27 cellular contexts compared by ENCODE assay signal in the genomic region with DNA sequence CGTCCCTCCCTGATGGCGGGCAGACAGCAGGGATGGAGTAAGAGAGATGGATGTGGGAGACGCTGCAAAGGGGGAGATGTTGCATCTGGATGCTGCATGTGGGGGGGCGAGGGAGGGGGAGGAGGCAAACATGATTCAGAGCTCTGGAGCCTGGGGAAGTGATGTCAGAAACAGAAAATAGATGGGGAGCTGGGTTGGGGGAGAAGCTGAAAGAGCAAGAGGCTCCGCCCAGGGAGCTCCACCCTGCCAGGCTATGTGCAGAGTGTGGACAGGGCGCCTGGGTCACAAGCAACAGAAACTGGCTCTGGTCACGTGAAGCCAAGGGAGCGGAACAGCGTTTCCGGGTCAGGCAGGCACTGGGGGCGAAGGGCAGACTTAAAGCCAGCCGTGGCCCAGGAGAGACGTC. TPM values are rescaled to one million over a fixed set of nuclear protein-coding genes. Genes with fewer than 3 reads are reported as not detected.
DNase-seq lines count a peak whose midpoint lies in the region; ATAC-seq, FAIRE-seq and TF ChIP-seq lines count a peak whose summit lies in the region.
"Had no signal": no experiment of that assay in that cellular context is flagged by ENCODE, and none has a peak within 500 bp of the region (broad histone marks: within the 10 kb centered on the region; RNA-seq: fewer than 3 reads in every experiment).

No MANE protein-coding gene starts in this region.

- ATAC-seq in GM19463 (IDR thresholded peaks at IDR 0.05; ENCODE audit: unreplicated experiment) (no peak), GM18868 (IDR thresholded peaks at IDR 0.05; ENCODE audit: unreplicated experiment) (no peak)
- ATAC-seq: activated CD8-positive, alpha-beta T cell treated with anti-CD3 and anti-CD28 coated beads for 36 hours had no signal

- H3K9ac ChIP-seq in MM.1S (ENCODE audit: low read length) (no peak overlapping the region), astrocyte (ENCODE audit: low read length) (no peak overlapping the region)

- intact Hi-C loops in activated T-helper 2 cell treated with anti-CD3 and anti-CD28 coated beads, Interferon-gamma antibody, Interleukin-2, Interleukin-4, amounts not matched to agents 10 μg/mL and 5 μg/mL and 100 μg/mL, durations not matched to agents 14 hours and 24 hours and 36 hours (cut with micrococcal nuclease), result no loop called here

- peaks cover 58% of the 10 kb centered on the region for H3K27me3 Mint-ChIP-seq in astrocyte (ENCODE audit: low read depth, unreplicated experiment)
- H3K27me3 Mint-ChIP-seq in activated T-helper 2 cell treated with anti-CD3 and anti-CD28 coated beads, Interferon-gamma antibody, Interleukin-2, Interleukin-4, amounts not matched to agents 10 μg/mL and 5 μg/mL and 100 μg/mL, durations not matched to agents 14 hours and 24 hours and 36 hours (ENCODE audit: low read depth), result peaks cover 28% of the 10 kb centered on the region

- peaks cover 5% of the 10 kb centered on the region for H3K36me3 Mint-ChIP-seq in astrocyte (ENCODE audit: low read depth, unreplicated experiment)
- H3K36me3 Mint-ChIP-seq in activated T-helper 2 cell treated with anti-CD3 and anti-CD28 coated beads, Interferon-gamma antibody, Interleukin-2, Interleukin-4, amounts not matched to agents 10 μg/mL and 5 μg/mL and 100 μg/mL, durations not matched to agents 14 hours and 24 hours and 36 hours (ENCODE audit: low read depth), result no peaks in the 10 kb centered on the region

- no peaks in the 10 kb centered on the region for H3F3A ChIP-seq in MM.1S (ENCODE audit: insufficient read depth, low read length)

- peaks cover 19% of the 10 kb centered on the region for H3K4me1 Mint-ChIP-seq in astrocyte (ENCODE audit: low read depth, unreplicated experiment)
- H3K4me1 Mint-ChIP-seq in activated T-helper 2 cell treated with anti-CD3 and anti-CD28 coated beads, Interferon-gamma antibody, Interleukin-2, Interleukin-4, amounts not matched to agents 10 μg/mL and 5 μg/mL and 100 μg/mL, durations not matched to agents 14 hours and 24 hours and 36 hours (ENCODE audit: low read depth), result peaks cover 7% of the 10 kb centered on the region

- H3K4me1 ChIP-seq in MM.1S (ENCODE audit: low read length) (peaks cover 20% of the 10 kb centered on the region), astrocyte (ENCODE audit: insufficient read depth, low read length) (no peaks in the 10 kb centered on the region)

- H3K27ac ChIP-seq in MM.1S (ENCODE audit: low read length), result no peak overlapping the region
- H3K27ac ChIP-seq in astrocyte (ENCODE audit: low read depth, low read length), result no peak overlapping the region
- H3K27ac ChIP-seq: SJSA1, stomach had no signal

- H3K9me2 ChIP-seq in MM.1S (replicated peaks; ENCODE audit: insufficient read depth, low read length), result no peaks in the 10 kb centered on the region

- no peaks in the 10 kb centered on the region for H3K9me3 Mint-ChIP-seq in astrocyte (ENCODE audit: unreplicated experiment)
- H3K9me3 Mint-ChIP-seq in activated T-helper 2 cell treated with anti-CD3 and anti-CD28 coated beads, Interferon-gamma antibody, Interleukin-2, Interleukin-4, amounts not matched to agents 10 μg/mL and 5 μg/mL and 100 μg/mL, durations not matched to agents 14 hours and 24 hours and 36 hours, result no peaks in the 10 kb centered on the region
- H3K9me3 Mint-ChIP-seq: activated B cell treated with CpG ODN at 0.5 μM for 24 hours; activated CD8-positive, alpha-beta T cell treated with anti-CD3 and anti-CD28 coated beads for 36 hours; activated T-cell treated with anti-CD3 and anti-CD28 coated beads, Interleukin-2, amount 50 U/mL, for 24 hours; GM23338 had no signal

- FAIRE-seq in astrocyte (lab: Jason Lieb, UNC), result no peak
- FAIRE-seq: frontal cortex had no signal

- H3K4me3 ChIP-seq in MM.1S (ENCODE audit: low read length) (peak overlapping the region; percentile 3; the same call in 1 of the 2 replicates), astrocyte (ENCODE audit: insufficient read depth, low read depth, low read length) (no peak overlapping the region)
- H3K4me3 ChIP-seq: GM23338, SJSA1, stomach had no signal

- H2AFZ ChIP-seq in MM.1S (ENCODE audit: low read length) (peak overlapping the region; percentile 20; the same call in 1 of the 2 replicates), astrocyte (ENCODE audit: low read depth, low read length) (no peak overlapping the region)
- H2AFZ ChIP-seq: GM23338 had no signal

- H3K27me3 ChIP-seq in MM.1S (replicated peaks; ENCODE audit: insufficient read depth, low read length) (peaks cover 64% of the 10 kb centered on the region), astrocyte (ENCODE audit: insufficient read depth, low read length) (peaks cover 22% of the 10 kb centered on the region)

- TF ChIP-seq CTCF in MM.1S (IDR thresholded peaks at IDR 0.05; ENCODE audit: low read length) (no peak), astrocyte (IDR thresholded peaks at IDR 0.05; ENCODE audit: insufficient read depth, low read depth, low read length) (no peak)

- no peaks in the 10 kb centered on the region for H3K79me2 ChIP-seq in MM.1S (ENCODE audit: low read length)
- no peaks in the 10 kb centered on the region for H3K79me2 ChIP-seq in astrocyte (ENCODE audit: insufficient read depth, low read length)

- H3K36me3 ChIP-seq in MM.1S (replicated peaks; ENCODE audit: insufficient read depth, low read length) (no peaks in the 10 kb centered on the region), astrocyte (ENCODE audit: insufficient read depth, low read length) (no peaks in the 10 kb centered on the region)
- H3K36me3 ChIP-seq: SJSA1, stomach had no signal

- H3K27ac Mint-ChIP-seq in astrocyte (ENCODE audit: unreplicated experiment), result peak overlapping the region; percentile 74
- H3K27ac Mint-ChIP-seq in activated T-helper 2 cell treated with anti-CD3 and anti-CD28 coated beads, Interferon-gamma antibody, Interleukin-2, Interleukin-4, amounts not matched to agents 10 μg/mL and 5 μg/mL and 100 μg/mL, durations not matched to agents 14 hours and 24 hours and 36 hours, result no peak overlapping the region
- H3K27ac Mint-ChIP-seq: activated B cell treated with CpG ODN at 0.5 μM for 24 hours; activated CD8-positive, alpha-beta T cell treated with anti-CD3 and anti-CD28 coated beads for 36 hours; activated T-cell treated with anti-CD3 and anti-CD28 coated beads, Interleukin-2, amount 50 U/mL, for 24 hours; GM23338 had no signal

- H3K4me3 Mint-ChIP-seq in astrocyte (ENCODE audit: unreplicated experiment), result no peak overlapping the region
- no peak overlapping the region for H3K4me3 Mint-ChIP-seq in activated T-helper 2 cell treated with anti-CD3 and anti-CD28 coated beads, Interferon-gamma antibody, Interleukin-2, Interleukin-4, amounts not matched to agents 10 μg/mL and 5 μg/mL and 100 μg/mL, durations not matched to agents 14 hours and 24 hours and 36 hours (ENCODE audit: low read depth)
- H3K4me3 Mint-ChIP-seq: activated B cell treated with CpG ODN at 0.5 μM for 24 hours; activated CD8-positive, alpha-beta T cell treated with anti-CD3 and anti-CD28 coated beads for 36 hours; activated T-cell treated with anti-CD3 and anti-CD28 coated beads, Interleukin-2, amount 50 U/mL, for 24 hours; GM23338 had no signal

- DNase-seq in DMS53 treated with DMSO at 0.1 percent for 48 hours (lab: John Stamatoyannopoulos, UW; ENCODE audit: unreplicated experiment) (peak; percentile 29), MM.1S (no peak), astrocyte (ENCODE audit: low read depth) (no peak), occipital lobe (lab: John Stamatoyannopoulos, UW) (peak; percentile 44)
- no peak for DNase-seq in activated T-helper 2 cell treated with anti-CD3 and anti-CD28 coated beads, Interferon-gamma antibody, Interleukin-2, Interleukin-4, amounts not matched to agents 10 μg/mL and 5 μg/mL and 100 μg/mL, durations not matched to agents 14 hours and 24 hours and 36 hours (ENCODE audit: low spot score)
- DNase-seq: activated B cell treated with CpG ODN at 0.5 μM for 24 hours; activated CD8-positive, alpha-beta T cell treated with anti-CD3 and anti-CD28 coated beads for 36 hours; activated naive CD4-positive, alpha-beta T cell treated with anti-CD3 and anti-CD28 coated beads, Interleukin-2, amount 50 U/mL, for 16 hours; activated T-cell treated with anti-CD3 and anti-CD28 coated beads, Interleukin-2, amount 50 U/mL, for 24 hours; AML-193; aorta; COR-L47; effector memory CD4-positive, alpha-beta T cell; Kasumi-1; NCI-H1105 treated with DMSO at 0.1 percent for 48 hours; NCI-H2107; NCI-H510A; stimulated activated CD4-positive, alpha-beta T cell treated with anti-CD3 and anti-CD28 coated beads, Interleukin-4, amount 100 ng/mL, for 4 hours; stomach; trophoblast cell had no signal

- H3K9me3 ChIP-seq in MM.1S (replicated peaks; ENCODE audit: insufficient read depth, low read length) (no peaks in the 10 kb centered on the region), astrocyte (ENCODE audit: insufficient read depth, low read depth, low read length) (no peaks in the 10 kb centered on the region)
- H3K9me3 ChIP-seq: SJSA1 had no signal

- H3K4me2 ChIP-seq in MM.1S (ENCODE audit: low read depth, low read length) (peak overlapping the region; percentile 27; the same call in 1 of the 2 replicates), astrocyte (ENCODE audit: low read length) (no peak overlapping the region)
- H3K4me2 ChIP-seq: GM23338 had no signal

- H4K20me1 ChIP-seq in MM.1S (ENCODE audit: insufficient read depth, low read length), result no peaks in the 10 kb centered on the region
- no peaks in the 10 kb centered on the region for H4K20me1 ChIP-seq in astrocyte (ENCODE audit: insufficient read depth, low read length)

RNA-seq across cellular contexts. Expression of a gene that starts 12.7 kb away (rescaled TPM):
- total RNA-seq in astrocyte (0.67 and 0.70 TPM in 2 replicates), occipital lobe (8.3 TPM)
- not detected in 2 replicates for total RNA-seq in activated T-helper 2 cell treated with anti-CD3 and anti-CD28 coated beads, Interferon-gamma antibody, Interleukin-2, Interleukin-4, amounts not matched to agents 10 μg/mL and 5 μg/mL and 100 μg/mL, durations not matched to agents 14 hours and 24 hours and 36 hours
- total RNA-seq: activated B cell treated with CpG ODN at 0.5 μM for 24 hours; activated CD8-positive, alpha-beta T cell treated with anti-CD3 and anti-CD28 coated beads for 36 hours; aorta; esophagus mucosa; G401; SJSA1 had no signal

Comparison
In these comparisons a context has a peak if more than half of its experiments do, and no peak if none do; other contexts are left out.
1. DNase-seq: peak in DMS53 treated with DMSO at 0.1 percent for 48 hours (single experiment) and occipital lobe (single experiment); none in MM.1S (single experiment), astrocyte (single experiment) and activated T-helper 2 cell treated with anti-CD3 and anti-CD28 coated beads, Interferon-gamma antibody, Interleukin-2, Interleukin-4, amounts not matched to agents 10 μg/mL and 5 μg/mL and 100 μg/mL, durations not matched to agents 14 hours and 24 hours and 36 hours (single experiment).